In genomic region chr4:26860922-26861433, GRCh38 we compare ENCODE assay signal across 8 cellular contexts. TPM values are rescaled to one million over a fixed set of nuclear protein-coding genes. Genes with fewer than 3 reads are reported as not detected.
A peak's percentile ranks its signal among the peaks of the same experiment; 100 is the strongest.
DNase-seq lines count a peak whose midpoint lies in the region; ATAC-seq and TF ChIP-seq lines count a peak whose summit lies in the region.

No MANE protein-coding gene starts in this region.

- H3K4me1 ChIP-seq in esophagus squamous epithelium (peaks cover 6 to 68% (median 26%) of the 10 kb centered on the region in 3 donors), upper lobe of right lung (peaks cover 53% of the 10 kb centered on the region)

- H3K27ac ChIP-seq in 22Rv1 (peak overlapping the region; percentile 91), esophagus squamous epithelium (peak overlapping the region; percentile 88 to 98 (median 93)), upper lobe of right lung (peak overlapping the region; percentile 92)

- peak overlapping the region; percentile 56 for H3K27ac Mint-ChIP-seq in activated T-helper 1 cell treated with anti-CD3 and anti-CD28 coated beads, Interleukin-12 subunit alpha, Interleukin-12 subunit beta, Interleukin-2, Interleukin-4 antibody, amounts not matched to agents 30 ng/mL and 10 ng/mL and 1 ng/mL, durations not matched to agents 14 hours and 24 hours and 36 hours
- peak overlapping the region; percentile 40 for H3K27ac Mint-ChIP-seq in nephron progenitor cell

- TF ChIP-seq POLR2A in esophagus squamous epithelium (IDR thresholded peaks at IDR 0.05) = no peak

- 0 to 6% methylated on average over 2 to 7 of the region's 70 CpGs for WGBS in esophagus squamous epithelium, 2 donors

- H3K9me3 Mint-ChIP-seq in activated T-helper 1 cell treated with anti-CD3 and anti-CD28 coated beads, Interleukin-12 subunit alpha, Interleukin-12 subunit beta, Interleukin-2, Interleukin-4 antibody, amounts not matched to agents 30 ng/mL and 10 ng/mL and 1 ng/mL, durations not matched to agents 14 hours and 24 hours and 36 hours = no peaks in the 10 kb centered on the region
- no peaks in the 10 kb centered on the region for H3K9me3 Mint-ChIP-seq in nephron progenitor cell

- H3K27me3 Mint-ChIP-seq in activated T-helper 1 cell treated with anti-CD3 and anti-CD28 coated beads, Interleukin-12 subunit alpha, Interleukin-12 subunit beta, Interleukin-2, Interleukin-4 antibody, amounts not matched to agents 30 ng/mL and 10 ng/mL and 1 ng/mL, durations not matched to agents 14 hours and 24 hours and 36 hours (ENCODE audit: insufficient read depth) = no peaks in the 10 kb centered on the region
- H3K27me3 Mint-ChIP-seq in nephron progenitor cell (ENCODE audit: low read depth, poor library complexity) = no peaks in the 10 kb centered on the region

- intact Hi-C loops in activated T-helper 1 cell treated with anti-CD3 and anti-CD28 coated beads, Interleukin-12 subunit alpha, Interleukin-12 subunit beta, Interleukin-2, Interleukin-4 antibody, amounts not matched to agents 30 ng/mL and 10 ng/mL and 1 ng/mL, durations not matched to agents 14 hours and 24 hours and 36 hours (cut with micrococcal nuclease) = loop anchor here (1.0 to 5.0 kb wide), 12 partner anchors 12 to 1699 kb away; partner anchors contain the start of genes ANAPC4, SEPSECS and SMIM20
- intact Hi-C loops in esophagus squamous epithelium (cut with DNase I) (no loop called here), upper lobe of right lung (cut with DNase I) (no loop called here)

- H3K4me3 Mint-ChIP-seq in activated T-helper 1 cell treated with anti-CD3 and anti-CD28 coated beads, Interleukin-12 subunit alpha, Interleukin-12 subunit beta, Interleukin-2, Interleukin-4 antibody, amounts not matched to agents 30 ng/mL and 10 ng/mL and 1 ng/mL, durations not matched to agents 14 hours and 24 hours and 36 hours = peak overlapping the region; percentile 91
- peak overlapping the region; percentile 92 for H3K4me3 Mint-ChIP-seq in nephron progenitor cell

- H3K27me3 ChIP-seq in esophagus squamous epithelium (no peaks in the 10 kb centered on the region), upper lobe of right lung (no peaks in the 10 kb centered on the region)

- DNase-seq in NOMO-1 treated with DMSO at 0.1 percent for 48 hours (lab: John Stamatoyannopoulos, UW; ENCODE audit: unreplicated experiment) (peak; percentile 32), esophagus squamous epithelium (lab: John Stamatoyannopoulos, UW) (no peak), nephron progenitor cell (peak; percentile 74), upper lobe of right lung (peak; percentile 83)
- DNase-seq in activated T-helper 1 cell treated with anti-CD3 and anti-CD28 coated beads, Interleukin-12 subunit alpha, Interleukin-12 subunit beta, Interleukin-2, Interleukin-4 antibody, amounts not matched to agents 30 ng/mL and 10 ng/mL and 1 ng/mL, durations not matched to agents 14 hours and 24 hours and 36 hours (ENCODE audit: low spot score) = peak; percentile 34

- H3K9me3 ChIP-seq in esophagus squamous epithelium = no peaks in the 10 kb centered on the region
- H3K9me3 ChIP-seq in upper lobe of right lung = no peaks in the 10 kb centered on the region

- H3K36me3 ChIP-seq in esophagus squamous epithelium (no peaks in the 10 kb centered on the region), upper lobe of right lung (no peaks in the 10 kb centered on the region)

- peak overlapping the region; percentile 67 to 87 (median 78) for H3K4me3 ChIP-seq in esophagus squamous epithelium
- H3K4me3 ChIP-seq in upper lobe of right lung = peak overlapping the region; percentile 83

- H3K4me1 Mint-ChIP-seq in activated T-helper 1 cell treated with anti-CD3 and anti-CD28 coated beads, Interleukin-12 subunit alpha, Interleukin-12 subunit beta, Interleukin-2, Interleukin-4 antibody, amounts not matched to agents 30 ng/mL and 10 ng/mL and 1 ng/mL, durations not matched to agents 14 hours and 24 hours and 36 hours (ENCODE audit: low read depth) = peaks cover 70% of the 10 kb centered on the region
- H3K4me1 Mint-ChIP-seq in nephron progenitor cell = peaks cover 65% of the 10 kb centered on the region

- ATAC-seq in GM18511 (IDR thresholded peaks at IDR 0.05; ENCODE audit: unreplicated experiment) (peak; percentile 28), HG02981 (IDR thresholded peaks at IDR 0.05; ENCODE audit: unreplicated experiment) (peak; percentile 26), upper lobe of right lung (peak; percentile 14)

- TF ChIP-seq CTCF in 22Rv1 (IDR thresholded peaks at IDR 0.05) (0 out of 2 replicates have a peak, but pooled peaks have one; percentile 3), esophagus squamous epithelium (IDR thresholded peaks at IDR 0.05) (no peak), nephron progenitor cell (IDR thresholded peaks at IDR 0.05) (no peak), upper lobe of right lung (IDR thresholded peaks at IDR 0.05) (no peak)

- H3K36me3 Mint-ChIP-seq in activated T-helper 1 cell treated with anti-CD3 and anti-CD28 coated beads, Interleukin-12 subunit alpha, Interleukin-12 subunit beta, Interleukin-2, Interleukin-4 antibody, amounts not matched to agents 30 ng/mL and 10 ng/mL and 1 ng/mL, durations not matched to agents 14 hours and 24 hours and 36 hours (ENCODE audit: low read depth) = peaks cover 6% of the 10 kb centered on the region
- H3K36me3 Mint-ChIP-seq in nephron progenitor cell (ENCODE audit: low read depth) = no peaks in the 10 kb centered on the region

RNA-seq across cellular contexts. Expression of gene STIM2, which starts 0.3 kb away (rescaled TPM):
- 54.1 and 55.6 TPM in 2 replicates for total RNA-seq in activated T-helper 1 cell treated with anti-CD3 and anti-CD28 coated beads, Interleukin-12 subunit alpha, Interleukin-12 subunit beta, Interleukin-2, Interleukin-4 antibody, amounts not matched to agents 30 ng/mL and 10 ng/mL and 1 ng/mL, durations not matched to agents 14 hours and 24 hours and 36 hours
- total RNA-seq in esophagus squamous epithelium = 10 to 100 TPM in 2 of 4 donors, 1 to 10 TPM in 2; 3.4 to 13.4 (median 8.2) TPM
- 36.7 TPM for total RNA-seq in upper lobe of right lung
